In the genomic region with DNA sequence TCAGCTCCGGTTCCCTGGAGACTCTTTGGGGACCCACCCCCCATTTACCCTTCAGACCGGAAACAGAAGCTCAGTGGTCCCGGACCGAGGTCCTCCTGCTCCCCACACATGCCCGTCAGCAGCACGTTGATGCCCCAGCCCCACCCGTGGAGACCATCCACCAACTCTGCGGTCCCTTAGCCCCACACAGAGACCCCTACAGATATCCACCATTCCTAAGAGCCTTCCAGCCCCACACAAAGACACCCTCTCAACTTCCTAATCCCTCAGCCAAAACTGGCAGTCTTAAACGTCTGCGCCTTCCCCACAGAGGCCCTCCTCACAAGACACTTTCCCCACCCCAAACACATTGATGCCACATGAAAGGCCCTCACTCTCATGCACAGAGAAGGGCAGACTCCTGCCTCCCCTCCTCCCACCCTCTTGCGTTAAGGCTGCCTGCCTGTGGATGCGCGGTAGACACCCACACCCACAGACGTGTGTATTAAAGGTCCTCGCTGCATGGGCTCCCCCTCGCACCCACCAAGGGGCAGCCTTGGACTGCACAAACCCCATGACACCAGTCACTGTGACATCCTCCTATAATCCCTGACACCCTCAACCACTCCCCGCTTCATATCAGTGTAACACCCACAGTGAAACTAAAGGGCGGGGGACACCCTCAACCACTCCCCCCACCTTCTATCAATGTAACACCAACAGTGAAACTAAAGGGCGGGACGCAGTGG, we compare ENCODE assay signal across 1 cellular context.
TF ChIP-seq lines count a peak whose summit lies in the region.

No MANE protein-coding gene starts in this region.

TF ChIP-seq in liver, 16 proteins besides CTCF, POLR2A, EP300 and RAD21 (continued from another document):
- TF ChIP-seq GABPA (IDR thresholded peaks at IDR 0.05 in 1 of 2, conservative IDR thresholded peaks at IDR 0.05 in 1 of 2): no peak
- no peak for TF ChIP-seq YY1 (IDR thresholded peaks at IDR 0.05)
- TF ChIP-seq, protein P1, sequence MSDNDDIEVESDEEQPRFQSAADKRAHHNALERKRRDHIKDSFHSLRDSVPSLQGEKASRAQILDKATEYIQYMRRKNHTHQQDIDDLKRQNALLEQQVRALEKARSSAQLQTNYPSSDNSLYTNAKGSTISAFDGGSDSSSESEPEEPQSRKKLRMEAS (IDR thresholded peaks at IDR 0.05): no peak
